ENCODE assay signal across 34 cellular contexts in the genomic region with DNA sequence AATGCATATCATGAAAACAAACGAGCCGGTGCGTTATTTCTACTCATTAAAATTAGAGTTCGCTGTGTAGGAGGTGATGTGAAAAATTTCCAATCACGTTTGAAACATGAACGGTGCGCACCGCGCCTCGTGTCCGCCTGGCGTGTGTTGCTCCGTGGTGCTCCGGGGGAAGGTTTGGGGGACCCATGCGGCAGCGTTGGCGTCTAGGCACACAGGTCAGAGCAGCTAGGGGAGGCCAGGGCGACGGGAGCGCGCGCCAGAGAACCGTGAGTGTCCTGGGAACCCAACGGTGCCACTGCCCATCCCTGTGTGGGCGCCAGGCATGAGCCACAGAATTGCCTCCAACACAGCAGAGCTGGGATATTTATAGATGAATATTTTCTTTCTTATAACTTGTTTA.
"Had no signal": no experiment of that assay in that cellular context is flagged by ENCODE, and none has a peak within 500 bp of the region (broad histone marks: within the 10 kb centered on the region; RNA-seq: fewer than 3 reads in every experiment).

No MANE protein-coding gene starts in this region.

- H3K36me3 ChIP-seq: MG63 had no signal

- H3K9me3 ChIP-seq: MG63 had no signal

- DNase-seq: Karpas-422, Kasumi-1, MG63, MM.1S, MV-4-11, NCI-H1048, NCI-H1092, NCI-H1092 treated with DMSO at 0.1 percent for 48 hours, NCI-H1105, NCI-H1105 treated with DMSO at 0.1 percent for 48 hours, NCI-H1417, NCI-H1417 treated with DMSO at 0.1 percent for 48 hours, NCI-H1436, NCI-H1436 treated with DMSO at 0.1 percent for 48 hours, NCI-H146, NCI-H1694, NCI-H1694 treated with DMSO at 0.1 percent for 48 hours, NCI-H187, NCI-H187 treated with DMSO at 0.1 percent for 48 hours, NCI-H1930, NCI-H2029, NCI-H2029 treated with DMSO at 0.1 percent for 48 hours, NCI-H2081, NCI-H2081 treated with DMSO at 0.1 percent for 48 hours, NCI-H2107, NCI-H2171, NCI-H2171 treated with DMSO at 0.1 percent for 48 hours, NCI-H2227 treated with DMSO at 0.1 percent for 48 hours, NCI-H226, NCI-H345, NCI-H446, NCI-H446 treated with DMSO at 0.1 percent for 48 hours, NCI-H510A, NCI-H510A treated with DMSO at 0.1 percent for 48 hours had no signal

- H3K27me3 ChIP-seq: MG63 had no signal

- H3K4me3 ChIP-seq: MG63 had no signal
